22 cellular contexts compared by ENCODE assay signal in the genomic region with DNA sequence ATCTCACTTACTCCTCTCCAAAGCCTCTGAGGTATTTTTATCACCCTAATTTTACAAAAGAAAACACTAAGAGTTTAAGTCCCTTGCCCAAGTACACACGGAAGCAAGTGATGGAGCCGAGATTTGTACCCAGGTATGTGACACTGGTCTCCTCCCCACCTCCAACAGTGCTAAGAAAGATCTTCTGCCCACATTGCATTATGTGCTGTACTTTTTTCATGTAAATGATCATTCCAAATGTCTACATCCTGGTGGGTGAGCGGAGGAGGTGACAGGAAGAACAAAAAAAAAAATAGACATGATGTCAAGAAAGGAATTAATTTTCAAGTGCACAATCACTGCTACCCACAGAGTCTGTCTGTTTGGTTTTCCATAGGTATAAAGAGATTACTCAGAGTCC.
DNase-seq lines count a peak whose midpoint lies in the region; TF ChIP-seq lines count a peak whose summit lies in the region.
"Had no signal": no experiment of that assay in that cellular context is flagged by ENCODE, and none has a peak within 500 bp of the region (broad histone marks: within the 10 kb centered on the region; RNA-seq: fewer than 3 reads in every experiment).

No MANE protein-coding gene starts in this region.

- H3K9ac ChIP-seq in trophoblast cell (ENCODE audit: low read length): no peak overlapping the region
- H3K9ac ChIP-seq: BLaER1 had no signal

- H2AFZ ChIP-seq in trophoblast cell (ENCODE audit: insufficient read depth, low read length, poor library complexity): no peak overlapping the region

- H3K36me3 ChIP-seq in DOHH2 (ENCODE audit: control insufficient read depth, low read length) (no peaks in the 10 kb centered on the region), trophoblast cell (ENCODE audit: control insufficient read depth in 1 of 2, insufficient read depth in 2 of 2, low read length in 2 of 2) (no peaks in the 10 kb centered on the region)
- H3K36me3 ChIP-seq: BE2C, BLaER1 had no signal

- peaks cover 5% of the 10 kb centered on the region for H3K79me1 ChIP-seq in trophoblast cell (ENCODE audit: low read length)

- H3F3A ChIP-seq in DOHH2 (ENCODE audit: control insufficient read depth, insufficient read depth): peaks cover 9% of the 10 kb centered on the region

- H2BK120ac ChIP-seq in trophoblast cell (ENCODE audit: insufficient read depth, low read length, poor library complexity): no peak overlapping the region

- H3K4me1 Mint-ChIP-seq in nephron progenitor cell: peaks cover 10% of the 10 kb centered on the region
- H3K4me1 Mint-ChIP-seq: CD4-positive, alpha-beta memory T cell; CD8-positive, alpha-beta memory T cell had no signal

- no peak overlapping the region for H3K27ac Mint-ChIP-seq in nephron progenitor cell
- H3K27ac Mint-ChIP-seq: CD14-positive monocyte; CD4-positive, alpha-beta memory T cell; CD4-positive, CD25-positive, alpha-beta regulatory T cell; CD8-positive, alpha-beta memory T cell had no signal

- no peaks in the 10 kb centered on the region for H3K9me2 ChIP-seq in DOHH2 (replicated peaks; ENCODE audit: control insufficient read depth, low read length)

- peak overlapping the region; percentile 71 for H4K91ac ChIP-seq in trophoblast cell (ENCODE audit: low read depth, low read length)

- no peak overlapping the region for H3K4me3 Mint-ChIP-seq in nephron progenitor cell
- H3K4me3 Mint-ChIP-seq: CD14-positive monocyte; CD4-positive, alpha-beta memory T cell; CD4-positive, CD25-positive, alpha-beta regulatory T cell; CD8-positive, alpha-beta memory T cell had no signal

- H2BK12ac ChIP-seq in trophoblast cell (ENCODE audit: low read length): peak overlapping the region; percentile 74

- H3K14ac ChIP-seq in trophoblast cell (ENCODE audit: low read length): no peak overlapping the region

- peak overlapping the region; percentile 71 for H3K4me2 ChIP-seq in DOHH2 (ENCODE audit: low read length)
- no peak overlapping the region for H3K4me2 ChIP-seq in trophoblast cell (ENCODE audit: low read length)
- H3K4me2 ChIP-seq: BLaER1 had no signal

- H2AK5ac ChIP-seq in trophoblast cell (ENCODE audit: low read length): peak overlapping the region; percentile 80

- no peak overlapping the region for H2BK5ac ChIP-seq in trophoblast cell (ENCODE audit: low read depth, low read length, poor library complexity)

- H3K4me1 ChIP-seq in DOHH2 (ENCODE audit: control insufficient read depth, low read length) (peaks cover 55% of the 10 kb centered on the region), trophoblast cell (ENCODE audit: control insufficient read depth in 1 of 2, insufficient read depth in 2 of 2, low read length in 2 of 2) (peaks cover 3 to 5% of the 10 kb centered on the region in 2 experiments)
- H3K4me1 ChIP-seq: BE2C had no signal

- H3K36me3 Mint-ChIP-seq in nephron progenitor cell (ENCODE audit: low read depth): no peaks in the 10 kb centered on the region
- H3K36me3 Mint-ChIP-seq: CD14-positive monocyte; CD4-positive, alpha-beta memory T cell; CD4-positive, CD25-positive, alpha-beta regulatory T cell; CD8-positive, alpha-beta memory T cell had no signal

- H3K9me3 Mint-ChIP-seq in nephron progenitor cell: no peaks in the 10 kb centered on the region
- H3K9me3 Mint-ChIP-seq: CD4-positive, alpha-beta memory T cell had no signal

- no peak overlapping the region for H4K8ac ChIP-seq in trophoblast cell (ENCODE audit: low read depth, low read length)

- no peaks in the 10 kb centered on the region for H3K27me3 Mint-ChIP-seq in nephron progenitor cell (ENCODE audit: low read depth, poor library complexity)
- H3K27me3 Mint-ChIP-seq: CD4-positive, alpha-beta memory T cell; CD4-positive, CD25-positive, alpha-beta regulatory T cell; CD8-positive, alpha-beta memory T cell had no signal

- H3K27me3 ChIP-seq in DOHH2 (ENCODE audit: control insufficient read depth, low read length): no peaks in the 10 kb centered on the region
- H3K27me3 ChIP-seq in trophoblast cell (ENCODE audit: insufficient read depth, low read length): no peaks in the 10 kb centered on the region
- H3K27me3 ChIP-seq: BE2C, BLaER1 had no signal

- H3K27ac ChIP-seq in DOHH2 (ENCODE audit: low read depth, low read length): no peak overlapping the region
- peak overlapping the region; percentile 29 for H3K27ac ChIP-seq in caudate nucleus (ENCODE audit: low read depth, low read length)
- H3K27ac ChIP-seq in trophoblast cell (ENCODE audit: low read depth, low read length): no peak overlapping the region
- H3K27ac ChIP-seq: BLaER1 had no signal

- H3K18ac ChIP-seq in trophoblast cell (ENCODE audit: low read length): no peak overlapping the region

- H3K9me3 ChIP-seq in DOHH2 (ENCODE audit: control insufficient read depth, insufficient read depth, low read length): peaks cover 3% of the 10 kb centered on the region; the same call in 1 of the 2 replicates
- no peaks in the 10 kb centered on the region for H3K9me3 ChIP-seq in trophoblast cell (ENCODE audit: insufficient read depth, low read depth, low read length)
- H3K9me3 ChIP-seq: BE2C, BLaER1 had no signal

- no peak for TF ChIP-seq CTCF in DOHH2 (IDR thresholded peaks at IDR 0.05; ENCODE audit: low read depth, low read length, poor library complexity, severe bottlenecking)
- TF ChIP-seq CTCF in nephron progenitor cell (IDR thresholded peaks at IDR 0.05): no peak

- peak overlapping the region; percentile 18; the same call in 1 of the 2 replicates for H3K4me3 ChIP-seq in DOHH2 (ENCODE audit: low read length)
- H3K4me3 ChIP-seq in trophoblast cell (ENCODE audit: low read depth, low read length): no peak overlapping the region
- H3K4me3 ChIP-seq: BLaER1 had no signal

- no peaks in the 10 kb centered on the region for H3K79me2 ChIP-seq in DOHH2 (ENCODE audit: control insufficient read depth, low read length)
- H3K79me2 ChIP-seq in trophoblast cell (ENCODE audit: control insufficient read depth, insufficient read depth, low read length, poor library complexity): peaks cover 2% of the 10 kb centered on the region

- no peak overlapping the region for H3K4ac ChIP-seq in trophoblast cell (ENCODE audit: low read depth, low read length)

- peak in 21 of 61 donors; percentile 7 to 80 (median 32) for DNase-seq in caudate nucleus (lab: John Stamatoyannopoulos, UW)
- DNase-seq in trophoblast cell: no peak
- no peak for DNase-seq in stimulated activated naive CD4-positive, alpha-beta T cell treated with Interleukin-2 at 50 U/mL for 16 hours (lab: John Stamatoyannopoulos, UW)
- DNase-seq in nephron progenitor cell: no peak
- DNase-seq in NCI-H526 (lab: John Stamatoyannopoulos, UW): no peak
- DNase-seq: 8988T; ACHN; BE2C; C1 segment of cervical spinal cord; CD4-positive, alpha-beta memory T cell; CD4-positive, CD25-positive, alpha-beta regulatory T cell; CD8-positive, alpha-beta memory T cell; COR-L47; DMS 273 treated with DMSO at 0.1 percent for 48 hours; DMS153; DMS53; DMS79; DND-41; GF-D8 had no signal

- no peaks in the 10 kb centered on the region for H4K20me1 ChIP-seq in DOHH2 (ENCODE audit: control insufficient read depth, insufficient read depth, low read depth, low read length)
- H4K20me1 ChIP-seq: BLaER1 had no signal

- H3K23ac ChIP-seq in trophoblast cell (ENCODE audit: low read length): no peak overlapping the region

- no peak overlapping the region for H4K12ac ChIP-seq in trophoblast cell (ENCODE audit: low read depth, low read length)

- WGBS in trophoblast cell (ENCODE audit: extremely low coverage, insufficient coverage, insufficient read length): no CpG with 5 or more reads among the region's 3 CpGs
